8 cellular contexts compared by ENCODE assay signal in genomic region chr7:150420987-150421674, GRCh38. TPM values are rescaled to one million over a fixed set of nuclear protein-coding genes. Genes with fewer than 3 reads are reported as not detected.
DNase-seq lines count a peak whose midpoint lies in the region; ATAC-seq and TF ChIP-seq lines count a peak whose summit lies in the region.

No MANE protein-coding gene starts in this region.

- H3K4me1 ChIP-seq in right lobe of liver = peaks cover 0 to 6% (median 0%) of the 10 kb centered on the region in 4 donors

- ATAC-seq in GM19372 (IDR thresholded peaks at IDR 0.05; ENCODE audit: low read depth, unreplicated experiment) (peak; percentile 97), HG03442 (IDR thresholded peaks at IDR 0.05; ENCODE audit: unreplicated experiment) (peak; percentile 86), right lobe of liver (peak; percentile 100)

- peak overlapping the region in 1 of 7 donors; percentile 45 for H3K27ac Mint-ChIP-seq in CD14-positive monocyte

- peaks cover 0 to 3% (median 0%) of the 10 kb centered on the region in 7 donors for H3K9me3 Mint-ChIP-seq in CD14-positive monocyte

- no peak for TF ChIP-seq POLR2A in right lobe of liver (IDR thresholded peaks at IDR 0.05)

- no peaks in the 10 kb centered on the region for H3K27me3 ChIP-seq in right lobe of liver

- peaks cover 10% of the 10 kb centered on the region for H3K4me1 Mint-ChIP-seq in CD14-positive monocyte

- TF ChIP-seq CTCF in CD14-positive monocyte (IDR thresholded peaks at IDR 0.05) = peak; percentile 90
- TF ChIP-seq CTCF in right lobe of liver (IDR thresholded peaks at IDR 0.05) = peak; percentile 82 to 94 (median 92)

- H3K36me3 Mint-ChIP-seq in CD14-positive monocyte = no peaks in the 10 kb centered on the region

- WGBS in right lobe of liver (ENCODE audit: insufficient coverage, low coverage, low lambda C conversion rate, missing lambda C conversion rate) = 11% methylated on average over 26 of the region's 27 CpGs

- H3K27me3 Mint-ChIP-seq in CD14-positive monocyte (ENCODE audit: low read depth in 3 of 3) = peaks cover 6 to 16% (median 8%) of the 10 kb centered on the region in 3 donors

- no peak overlapping the region for H3K27ac ChIP-seq in right lobe of liver

- DNase-seq in CD14-positive monocyte (ENCODE audit: low spot score) (peak; percentile 72), NCI-H510A treated with DMSO at 0.1 percent for 48 hours (lab: John Stamatoyannopoulos, UW) (peak; percentile 79), cerebellar cortex (ENCODE audit: low spot score) (peak; percentile 87), right lobe of liver (peak; percentile 81 to 88 (median 85))
- peak; percentile 84 to 86 for DNase-seq in activated CD4-positive, alpha-beta T cell treated with anti-CD3 and anti-CD28 coated beads for 24 hours (ENCODE audit: low read depth in 2 of 2)
- peak; percentile 67 to 83 (median 81) for DNase-seq in stimulated activated CD4-positive, alpha-beta T cell treated with anti-CD3 and anti-CD28 coated beads, TNF-alpha, amount 100 ng/mL, for 24 hours (ENCODE audit: low read depth in 3 of 3)

- peak overlapping the region; percentile 18 to 75 for H3K4me3 Mint-ChIP-seq in CD14-positive monocyte

- intact Hi-C loops in CD14-positive monocyte (cut with micrococcal nuclease) = loop anchor here (2.0 kb wide), 1 partner anchor 64 kb away; no protein-coding TSS in a partner anchor
- intact Hi-C loops in right lobe of liver (cut with DNase I) = no loop called here

- H3K9me3 ChIP-seq in right lobe of liver = no peaks in the 10 kb centered on the region

- no peaks in the 10 kb centered on the region for H3K36me3 ChIP-seq in right lobe of liver

- no peak overlapping the region for H3K4me3 ChIP-seq in right lobe of liver

RNA-seq across cellular contexts. Expression of gene GIMAP8, which starts 29.3 kb away (rescaled TPM):
- polyA plus RNA-seq in CD14-positive monocyte = 10 to 100 TPM; 12.0 to 22.5 TPM
- total RNA-seq in right lobe of liver = 1 to 10 TPM; 2.7 to 10.0 (median 6.2) TPM

RNA-seq across cellular contexts. Expression of gene ZNF775, which starts 42.0 kb away (rescaled TPM):
- polyA plus RNA-seq in CD14-positive monocyte = 1 to 10 TPM; 1.3 to 2.7 TPM
- 1 to 10 TPM in 3 of 6 experiments, under 1 TPM in 3; 0.44 to 1.6 (median 0.96) TPM for total RNA-seq in right lobe of liver

RNA-seq across cellular contexts. Expression of gene REPIN1, which starts 52.5 kb away (rescaled TPM):
- 10 to 100 TPM; 32.7 to 39.0 TPM for polyA plus RNA-seq in CD14-positive monocyte
- total RNA-seq in right lobe of liver = 100 to 1,000 TPM in 2 of 6 experiments, 10 to 100 TPM in 4; 56.2 to 133 (median 73.5) TPM

Comparison
In these comparisons a context has a peak if more than half of its experiments do, and no peak if none do; other contexts are left out.
1. intact Hi-C loops: an anchor here in CD14-positive monocyte (2.0 kb wide); none called in right lobe of liver.